ENCODE assay signal across 18 cellular contexts in genomic region chr17:2906907-2907306, GRCh38.
DNase-seq lines count a peak whose midpoint lies in the region; ATAC-seq, FAIRE-seq and TF ChIP-seq lines count a peak whose summit lies in the region.
"Had no signal": no experiment of that assay in that cellular context is flagged by ENCODE, and none has a peak within 500 bp of the region (broad histone marks: within the 10 kb centered on the region; RNA-seq: fewer than 3 reads in every experiment).

No MANE protein-coding gene starts in this region.

- CTCF ChIA-PET in H1 (lab: Charles Lee; ENCODE audit: partially characterized antibody) = interaction anchor here (1.4 to 2.4 kb wide), 4 partner anchors 9 to 74 kb away, joined by 3 to 12 read pairs (median 6); no protein-coding TSS in a partner anchor

- no CpG with 5 or more reads among the region's 6 CpGs for WGBS in H9 (ENCODE audit: extremely low coverage, insufficient read length, low lambda C conversion rate)
- WGBS in H1 (ENCODE audit: extremely low coverage in 1 of 2, insufficient coverage in 1 of 2, insufficient read length in 1 of 2, insufficient replicate concordance in 2 of 2, low coverage in 1 of 2, low lambda C conversion rate in 2 of 2, missing lambda C conversion rate in 1 of 2), 2 experiments = 86% methylated on average over 6 of the region's 6 CpGs; no CpG with 5 or more reads in 1 of the 2 experiments

- DNase-seq in H9 = peak; percentile 27
- peak; percentile 25 for DNase-seq in NAMALWA (ENCODE audit: low spot score)
- DNase-seq in H1 (ENCODE audit: low read depth in 1 of 2, low spot score in 2 of 2) = no peak
- peak; percentile 47 to 50 for DNase-seq in stimulated activated CD4-positive, alpha-beta T cell treated with anti-CD3 and anti-CD28 coated beads, Interleukin-2, amount 100 ng/mL, for 48 hours
- no peak for DNase-seq in H4 (ENCODE audit: low spot score)
- DNase-seq in nucleus accumbens (lab: John Stamatoyannopoulos, UW) = no peak
- DNase-seq: activated naive CD8-positive, alpha-beta T cell treated with anti-CD3 and anti-CD28 coated beads, Interleukin-2, amount 10 ng/mL, durations not matched to agents 7 days and 5 days; DMS 273 treated with DMSO at 0.1 percent for 48 hours; left colon; NCI-H1417; NCI-H345; occipital lobe; Right ventricle myocardium superior had no signal

- H3K79me2 ChIP-seq in H9 (ENCODE audit: insufficient read depth, low read length) (no peaks in the 10 kb centered on the region; the same call in 1 of the 2 replicates), H1 (ENCODE audit: control insufficient read depth in 1 of 2, insufficient read depth in 2 of 2, low read length in 2 of 2) (peaks cover 0 to 25% of the 10 kb centered on the region in 2 experiments; a peak in 1 of 4 replicates)
- H3K79me2 ChIP-seq: hepatocyte had no signal

- H2BK15ac ChIP-seq in H9 (ENCODE audit: low read depth, low read length) (no peak overlapping the region), H1 (ENCODE audit: low read length) (no peak overlapping the region)

- H3K9me3 Mint-ChIP-seq in H9 = peaks cover 5 to 7% of the 10 kb centered on the region in 2 experiments; a peak in 3 of 5 replicates

- H3K18ac ChIP-seq in H9 (ENCODE audit: insufficient read length, low read depth, low read length) = no peak overlapping the region
- H3K18ac ChIP-seq in H1 (ENCODE audit: extremely low read depth, low read length) = no peak overlapping the region

- H3K36me3 Mint-ChIP-seq in H9 (ENCODE audit: insufficient read depth in 1 of 3, low read depth in 3 of 3) = peaks cover 23 to 39% (median 28%) of the 10 kb centered on the region in 3 experiments
- H3K36me3 Mint-ChIP-seq: activated naive CD8-positive, alpha-beta T cell treated with anti-CD3 and anti-CD28 coated beads, Interleukin-2, amount 10 ng/mL, durations not matched to agents 7 days and 5 days had no signal

- no peak overlapping the region for H3K4me2 ChIP-seq in H9 (ENCODE audit: insufficient read depth, insufficient read length, low read length)
- no peak overlapping the region for H3K4me2 ChIP-seq in H1 (ENCODE audit: insufficient read depth in 1 of 2, low read depth in 2 of 2, low read length in 2 of 2)
- H3K4me2 ChIP-seq: hepatocyte had no signal

- H4K8ac ChIP-seq in H9 (replicated peaks; ENCODE audit: insufficient read length, low read depth, low read length) (no peak overlapping the region), H1 (ENCODE audit: extremely low read depth, insufficient read depth, low read length) (no peak overlapping the region)

- no peak for TF ChIP-seq EP300 in H1 (IDR thresholded peaks at IDR 0.05; ENCODE audit: borderline replicate concordance in 1 of 2, low read depth in 2 of 2, low read length in 2 of 2)

- H3K4ac ChIP-seq in H9 (ENCODE audit: low read depth, low read length) = no peak overlapping the region
- H3K4ac ChIP-seq in H1 (replicated peaks; ENCODE audit: insufficient read length, low read depth, low read length) = no peak overlapping the region

- POLR2A ChIA-PET in H1 (lab: Charles Lee; ENCODE audit: partially characterized antibody) = interaction anchor here (2.2 kb wide), 1 partner anchor 9 kb away, joined by 6 read pairs; no protein-coding TSS in a partner anchor

- H2BK12ac ChIP-seq in H9 (ENCODE audit: insufficient read length, low read depth, low read length) (no peak overlapping the region), H1 (ENCODE audit: low read depth, low read length) (no peak overlapping the region)

- H3K4me1 ChIP-seq in H9 (ENCODE audit: insufficient read depth, low read length) (peaks cover 5% of the 10 kb centered on the region; the same call in 1 of the 2 replicates), H1 (replicated peaks in 1 of 4; ENCODE audit: control insufficient read depth in 3 of 4, insufficient read depth in 4 of 4, low read length in 3 of 4) (peaks cover 0 to 19% (median 10%) of the 10 kb centered on the region in 4 experiments; a peak in 6 of 7 replicates)

- H4K5ac ChIP-seq in H9 (ENCODE audit: insufficient read length, low read depth, low read length) (no peak overlapping the region), H1 (ENCODE audit: insufficient read length, low read depth, low read length) (no peak overlapping the region)

- no peak for TF ChIP-seq RAD21 in H1 (IDR thresholded peaks at IDR 0.05 in 1 of 2, conservative IDR thresholded peaks at IDR 0.05 in 1 of 2; ENCODE audit: low read depth in 2 of 2, low read length in 2 of 2)

- H3K56ac ChIP-seq in H9 (ENCODE audit: insufficient read length, low read depth, low read length) = no peak overlapping the region
- no peak overlapping the region for H3K56ac ChIP-seq in H1 (replicated peaks; ENCODE audit: insufficient read length, low read depth, low read length)

- TF ChIP-seq CTCF in H9 (conservative IDR thresholded peaks at IDR 0.05) (no peak), H1 (IDR thresholded peaks at IDR 0.05; ENCODE audit: control extremely low read depth in 1 of 3, insufficient read depth in 1 of 3, low read depth in 1 of 3, low read length in 3 of 3) (no peak)

- H2BK5ac ChIP-seq in H9 (ENCODE audit: insufficient read length, low read length) (no peak overlapping the region), H1 (ENCODE audit: low read depth, low read length) (0 out of 2 replicates have a peak overlapping the region, but pooled peaks have one; percentile 26)

- FAIRE-seq in H1 (lab: Jason Lieb, UNC) = no peak
- FAIRE-seq: bronchial epithelial cell, GM19239 had no signal

- H3K27me3 Mint-ChIP-seq in H9 (ENCODE audit: low read depth) = no peaks in the 10 kb centered on the region; the same call in 1 of the 2 replicates
- H3K27me3 Mint-ChIP-seq: activated naive CD8-positive, alpha-beta T cell treated with anti-CD3 and anti-CD28 coated beads, Interleukin-2, amount 10 ng/mL, durations not matched to agents 7 days and 5 days had no signal

- H2BK120ac ChIP-seq in H9 (ENCODE audit: low read depth, low read length, poor library complexity, severe bottlenecking) (no peak overlapping the region), H1 (replicated peaks; ENCODE audit: low read depth, low read length) (no peak overlapping the region)

- H3K27ac ChIP-seq in H9 (ENCODE audit: insufficient read length, low read depth, low read length) (no peak overlapping the region), H1 (ENCODE audit: low read depth, low read length) (no peak overlapping the region)
- H3K27ac ChIP-seq: hepatocyte had no signal

- H2AFZ ChIP-seq in H9 (ENCODE audit: low read length) (no peak overlapping the region), H1 (ENCODE audit: low read length) (no peak overlapping the region)
- H2AFZ ChIP-seq: hepatocyte had no signal

- H3K79me1 ChIP-seq in H9 (ENCODE audit: insufficient read depth, low read depth, low read length, poor library complexity, severe bottlenecking) (peaks cover 6% of the 10 kb centered on the region), H1 (ENCODE audit: low read depth, low read length) (peaks cover 14% of the 10 kb centered on the region)

- no peak for ATAC-seq in HG03469 (IDR thresholded peaks at IDR 0.05; ENCODE audit: unreplicated experiment)
- ATAC-seq: left colon had no signal

- H3K23me2 ChIP-seq in H9 (ENCODE audit: insufficient read length, low read depth, low read length, poor library complexity, severe bottlenecking) (no peaks in the 10 kb centered on the region), H1 (ENCODE audit: low read depth, low read length) (no peaks in the 10 kb centered on the region; the same call in 1 of the 2 replicates)

- H3K14ac ChIP-seq in H9 (ENCODE audit: insufficient read depth, low read length) (no peak overlapping the region), H1 (ENCODE audit: insufficient read length) (no peak overlapping the region)

- peaks cover 0 to 12% (median 3%) of the 10 kb centered on the region in 4 experiments; a peak in 4 of 8 replicates for H3K36me3 ChIP-seq in H1 (ENCODE audit: control insufficient read depth in 2 of 4, insufficient read depth in 4 of 4, low read length in 3 of 4)

- no peak overlapping the region for H3K23ac ChIP-seq in H9 (ENCODE audit: insufficient read length, low read depth, low read length)
- no peak overlapping the region for H3K23ac ChIP-seq in H1 (ENCODE audit: insufficient read length)

- H3K4me3 Mint-ChIP-seq in H9 = no peak overlapping the region
- H3K4me3 Mint-ChIP-seq: activated naive CD8-positive, alpha-beta T cell treated with anti-CD3 and anti-CD28 coated beads, Interleukin-2, amount 10 ng/mL, durations not matched to agents 7 days and 5 days had no signal

- H2AK5ac ChIP-seq in H9 (ENCODE audit: insufficient read length, low read length) (no peak overlapping the region), H1 (ENCODE audit: low read depth, low read length) (no peak overlapping the region)

- H3K4me3 ChIP-seq in H1 (ENCODE audit: extremely low read depth in 1 of 4, insufficient read depth in 2 of 4, low read depth in 3 of 4, low read length in 4 of 4) = no peak overlapping the region
- H3K4me3 ChIP-seq: hepatocyte had no signal

- H2BK20ac ChIP-seq in H9 (ENCODE audit: low read depth, low read length, poor library complexity, severe bottlenecking) (no peak overlapping the region), H1 (ENCODE audit: low read length) (no peak overlapping the region)

- H3T11ph ChIP-seq in H9 (ENCODE audit: low read length) = no peak overlapping the region

- TF ChIP-seq POLR2A in H1 (IDR thresholded peaks at IDR 0.05; ENCODE audit: control extremely low read depth in 1 of 2, low read depth in 2 of 2, low read length in 2 of 2) = no peak

- peaks cover 20 to 41% of the 10 kb centered on the region in 2 experiments for H3K4me1 Mint-ChIP-seq in H9

- no peaks in the 10 kb centered on the region for H3K9me3 ChIP-seq in H9 (ENCODE audit: control insufficient read depth, low read depth, low read length)
- H3K9me3 ChIP-seq in H1 (ENCODE audit: insufficient read depth in 2 of 2, low read depth in 1 of 2, low read length in 1 of 2) = peaks cover 0 to 3% of the 10 kb centered on the region in 2 experiments; a peak in 2 of 4 replicates
- H3K9me3 ChIP-seq: BE2C had no signal

- H4K20me1 ChIP-seq in H9 (ENCODE audit: control insufficient read depth, insufficient read depth, insufficient read length) (no peaks in the 10 kb centered on the region), H1 (replicated peaks in 1 of 2; ENCODE audit: control insufficient read depth in 1 of 2, insufficient read depth in 2 of 2, low read length in 2 of 2) (peaks cover 9 to 31% of the 10 kb centered on the region in 2 experiments)

- H3K27me3 ChIP-seq in H9 (ENCODE audit: insufficient read depth, low read length) (no peaks in the 10 kb centered on the region), H1 (replicated peaks in 1 of 4; ENCODE audit: control insufficient read depth in 3 of 4, extremely low read depth in 1 of 4, insufficient read depth in 3 of 4, low read length in 3 of 4) (no peaks in the 10 kb centered on the region)
- H3K27me3 ChIP-seq: BE2C, hepatocyte had no signal

- H3K27ac Mint-ChIP-seq in H9 = no peak overlapping the region
- H3K27ac Mint-ChIP-seq: activated naive CD8-positive, alpha-beta T cell treated with anti-CD3 and anti-CD28 coated beads, Interleukin-2, amount 10 ng/mL, durations not matched to agents 7 days and 5 days had no signal

- no peak overlapping the region for H3K9ac ChIP-seq in H9 (ENCODE audit: extremely low read depth, insufficient read length, low read length)
- H3K9ac ChIP-seq in H1 (replicated peaks in 1 of 4; ENCODE audit: extremely low read depth in 1 of 4, low read depth in 3 of 4, low read length in 3 of 4) = no peak overlapping the region

- no peak overlapping the region for H4K91ac ChIP-seq in H9 (ENCODE audit: insufficient read length, low read depth, low read length)
- H4K91ac ChIP-seq in H1 (replicated peaks; ENCODE audit: insufficient read length, low read length) = no peak overlapping the region

Comparison
In these comparisons a context has a peak if more than half of its experiments do, and no peak if none do; other contexts are left out.
1. DNase-seq: peak in H9 (single experiment), NAMALWA (single experiment) and stimulated activated CD4-positive, alpha-beta T cell treated with anti-CD3 and anti-CD28 coated beads, Interleukin-2, amount 100 ng/mL, for 48 hours (2 of 2); none in H1 (0 of 2), H4 (single experiment) and nucleus accumbens (0 of 56).